8 cellular contexts compared by ENCODE assay signal in the genomic region with DNA sequence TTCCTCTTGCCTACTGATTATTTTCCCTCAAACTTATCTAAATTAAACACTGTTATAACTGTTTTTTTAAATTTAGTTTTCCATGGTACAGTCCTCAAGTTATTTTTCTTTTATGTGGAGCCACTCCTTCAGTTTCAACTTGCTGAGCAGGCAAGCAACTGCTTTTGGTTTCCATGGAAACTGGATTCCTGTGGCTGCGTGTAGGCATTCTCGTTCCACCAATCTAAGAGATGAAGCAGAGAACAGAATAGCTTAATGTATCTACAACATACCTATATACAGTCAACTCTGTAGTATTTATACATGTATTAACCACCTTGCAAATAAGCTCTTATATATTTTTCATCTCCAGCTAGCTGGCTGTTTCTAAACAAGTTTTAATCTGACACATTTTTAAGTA. TPM values are rescaled to one million over a fixed set of nuclear protein-coding genes. Genes with fewer than 3 reads are reported as not detected.
DNase-seq lines count a peak whose midpoint lies in the region; ATAC-seq lines count a peak whose summit lies in the region.

No MANE protein-coding gene starts in this region.

- no peak overlapping the region for H3K4me3 ChIP-seq in skeletal muscle cell (ENCODE audit: low read depth, low read length)

- DNase-seq in DMS 273 (lab: John Stamatoyannopoulos, UW; ENCODE audit: unreplicated experiment): peak; percentile 60
- DNase-seq in DMS 273 treated with DMSO at 0.1 percent for 48 hours (lab: John Stamatoyannopoulos, UW): no peak
- DNase-seq in RPMI7951 (ENCODE audit: low read depth): peak; percentile 92
- DNase-seq in fibroblast of gingiva (ENCODE audit: low read depth): peak; percentile 90
- DNase-seq in skeletal muscle cell (ENCODE audit: low read depth): peak; percentile 70
- DNase-seq in NCI-H82 treated with DMSO at 0.1 percent for 48 hours (lab: John Stamatoyannopoulos, UW; ENCODE audit: unreplicated experiment): no peak
- no peak for DNase-seq in activated naive CD4-positive, alpha-beta T cell (lab: John Stamatoyannopoulos, UW)

- no peak for ATAC-seq in GM21360 (IDR thresholded peaks at IDR 0.05; ENCODE audit: unreplicated experiment)

RNA-seq across cellular contexts. Expression of a gene that starts 25.8 kb away (rescaled TPM):
- total RNA-seq in RPMI7951 (2014; rRNA removed; shearing (Covaris generic)): 4,077 and 4,282 TPM in 2 replicates

RNA-seq across cellular contexts. Expression of a gene that starts 55.4 kb away (rescaled TPM):
- total RNA-seq in RPMI7951 (2014; rRNA removed; shearing (Covaris generic)): 29.6 and 32.2 TPM in 2 replicates

Comparison
In these comparisons a context has a peak if more than half of its experiments do, and no peak if none do; other contexts are left out.
1. DNase-seq: peak in DMS 273 (single experiment), RPMI7951 (single experiment), fibroblast of gingiva (single experiment) and skeletal muscle cell (single experiment); none in DMS 273 treated with DMSO at 0.1 percent for 48 hours (single experiment), NCI-H82 treated with DMSO at 0.1 percent for 48 hours (single experiment) and activated naive CD4-positive, alpha-beta T cell (0 of 4).